ENCODE assay signal across 16 cellular contexts in genomic region chr11:11427185-11427944, GRCh38.
DNase-seq lines count a peak whose midpoint lies in the region; ATAC-seq, FAIRE-seq and TF ChIP-seq lines count a peak whose summit lies in the region.
"Had no signal": no experiment of that assay in that cellular context is flagged by ENCODE, and none has a peak within 500 bp of the region (broad histone marks: within the 10 kb centered on the region; RNA-seq: fewer than 3 reads in every experiment).

No MANE protein-coding gene starts in this region.

- TF ChIP-seq POLR2A in K562 (conservative IDR thresholded peaks at IDR 0.05) (no peak), HepG2 (IDR thresholded peaks at IDR 0.05; ENCODE audit: insufficient read depth in 1 of 2, low read depth in 2 of 2, low read length in 2 of 2) (no peak), transverse colon (IDR thresholded peaks at IDR 0.05) (no peak)

- no peak for FAIRE-seq in K562 (lab: Jason Lieb, UNC)
- FAIRE-seq in HepG2 (lab: Jason Lieb, UNC), result no peak
- FAIRE-seq: A204.1 had no signal

- BruUV-seq in K562 (replicated peaks; lab: Mats Ljungman, UMichigan) (no TSS peak), HepG2 (replicated peaks; lab: Mats Ljungman, UMichigan) (no TSS peak)

- H3K4me1 ChIP-seq in K562 (replicated peaks in 1 of 2; ENCODE audit: control insufficient read depth in 2 of 2, insufficient read depth in 2 of 2, low read length in 2 of 2) (no peaks in the 10 kb centered on the region), HepG2 (ENCODE audit: insufficient read depth, low read length) (no peaks in the 10 kb centered on the region), transverse colon (peaks cover 0 to 19% (median 9%) of the 10 kb centered on the region in 4 donors)

- no peaks in the 10 kb centered on the region; the same call in 2 of the 3 replicates for H3K36me3 ChIP-seq in K562 (ENCODE audit: control insufficient read depth, insufficient read depth, low read length)
- no peaks in the 10 kb centered on the region for H3K36me3 ChIP-seq in HepG2 (replicated peaks in 1 of 2; ENCODE audit: control insufficient read depth in 1 of 2, insufficient read depth in 2 of 2, low read length in 2 of 2)
- no peaks in the 10 kb centered on the region for H3K36me3 ChIP-seq in transverse colon
- H3K36me3 ChIP-seq: neutrophil, Peyer's patch had no signal

- no peak overlapping the region for H3K9ac ChIP-seq in K562 (ENCODE audit: insufficient read depth in 1 of 2, low read depth in 2 of 2, low read length in 2 of 2)
- H3K9ac ChIP-seq in HepG2 (ENCODE audit: insufficient read depth, low read depth, low read length), result no peak overlapping the region

- H3K4me2 ChIP-seq in K562 (ENCODE audit: insufficient read depth, low read length) (no peak overlapping the region), HepG2 (ENCODE audit: low read depth, low read length) (no peak overlapping the region)

- TF ChIP-seq RAD21 in K562 (CRISPR knock-in tag; conservative IDR thresholded peaks at IDR 0.05 in 1 of 2, IDR thresholded peaks at IDR 0.05 in 1 of 2), result no peak
- TF ChIP-seq RAD21 in HepG2 (CRISPR knock-in tag; IDR thresholded peaks at IDR 0.05), result no peak

- H2AFZ ChIP-seq in K562 (ENCODE audit: low read depth, low read length) (no peak overlapping the region), HepG2 (ENCODE audit: low read length) (no peak overlapping the region)

- H4K20me1 ChIP-seq in K562 (replicated peaks; ENCODE audit: control insufficient read depth, insufficient read depth, low read length) (no peaks in the 10 kb centered on the region; the same call in 1 of the 2 replicates), HepG2 (ENCODE audit: insufficient read depth, low read length) (no peaks in the 10 kb centered on the region)

- TF ChIP-seq CTCF in K562 (IDR thresholded peaks at IDR 0.05 in 2 of 3, conservative IDR thresholded peaks at IDR 0.05 in 1 of 3; ENCODE audit: insufficient read depth in 2 of 3, low read depth in 1 of 3, low read length in 3 of 3) (no peak), HepG2 (CRISPR knock-in tag; IDR thresholded peaks at IDR 0.05) (no peak), transverse colon (IDR thresholded peaks at IDR 0.05) (no peak)

- ATAC-seq in K562 (no peak), HepG2 (no peak), GM18519 (IDR thresholded peaks at IDR 0.05; ENCODE audit: low FRiP score, unreplicated experiment) (no peak), HG03196 (IDR thresholded peaks at IDR 0.05; ENCODE audit: unreplicated experiment) (no peak)
- ATAC-seq: activated CD4-positive, alpha-beta T cell treated with anti-CD3 and anti-CD28 coated beads for 36 hours; T-helper 17 cell had no signal

- POLR2A ChIA-PET in K562 (lab: Yijun Ruan, JAX), result interaction anchor here (0.8 kb wide), 1 partner anchor 195 kb away, joined by 3 read pairs; no protein-coding TSS in a partner anchor
- POLR2A ChIA-PET in HepG2 (lab: Yijun Ruan, JAX), result no interaction called here

- in situ Hi-C loops in K562 (cut with MboI) (no loop called here), HepG2 (cut with HindIII; ENCODE audit: extremely low pct_ligation_motif_present, low pct_unique_long_range_greater_than_20kb) (no loop called here), transverse colon (cut with MboI; ENCODE audit: low pct_ligation_motif_present in 1 of 4, low pct_unique_long_range_greater_than_20kb in 1 of 4, low sequenced_read_pairs in 3 of 4) (no loop called here)

- H3K4me3 ChIP-seq in K562 (no peak overlapping the region), HepG2 (replicated peaks in 1 of 3; ENCODE audit: insufficient read depth in 1 of 3, low read depth in 2 of 3, low read length in 3 of 3) (no peak overlapping the region), transverse colon (no peak overlapping the region)
- H3K4me3 ChIP-seq: Peyer's patch, skin epidermis had no signal

- intact Hi-C loops in K562 (cut with micrococcal nuclease) (no loop called here), HepG2 (cut with micrococcal nuclease; ENCODE audit: unreplicated experiment) (no loop called here), transverse colon (cut with DNase I; ENCODE audit: low total_unique reads) (no loop called here)

- no peaks in the 10 kb centered on the region for H3K9me3 ChIP-seq in K562 (replicated peaks; ENCODE audit: control insufficient read depth, insufficient read depth, low read depth, low read length)
- no peaks in the 10 kb centered on the region for H3K9me3 ChIP-seq in HepG2 (ENCODE audit: low read length)
- no peaks in the 10 kb centered on the region for H3K9me3 ChIP-seq in transverse colon
- H3K9me3 ChIP-seq: neutrophil, Peyer's patch had no signal

- no peaks in the 10 kb centered on the region for H3K79me2 ChIP-seq in K562 (ENCODE audit: control insufficient read depth, insufficient read depth, low read length)
- no peaks in the 10 kb centered on the region for H3K79me2 ChIP-seq in HepG2 (ENCODE audit: insufficient read depth, low read length)

- CTCF ChIA-PET in K562 (lab: Yijun Ruan, JAX; ENCODE audit: low intra/inter-chr PET ratio) (no interaction called here), HepG2 (lab: Yijun Ruan, JAX; ENCODE audit: low intra/inter-chr PET ratio, low total read pairs) (no interaction called here)

- H3K27me3 ChIP-seq in K562 (ENCODE audit: control insufficient read depth in 2 of 2, insufficient read depth in 2 of 2, low read length in 2 of 2) (peaks cover 5 to 37% of the 10 kb centered on the region in 2 experiments; a peak in 3 of 5 replicates), HepG2 (ENCODE audit: control insufficient read depth in 1 of 2, insufficient read depth in 2 of 2, low read length in 2 of 2) (peaks cover 4 to 25% of the 10 kb centered on the region in 2 experiments; a peak in 4 of 5 replicates), transverse colon (no peaks in the 10 kb centered on the region)
- H3K27me3 ChIP-seq: Peyer's patch had no signal

- WGBS in K562 (ENCODE audit: insufficient coverage, low coverage, missing lambda C conversion rate), result 0% methylated on average over 13 of the region's 13 CpGs
- 33% methylated on average over 13 of the region's 13 CpGs for WGBS in HepG2 (ENCODE audit: low lambda C conversion rate)
- 43 to 56% methylated on average over 4 to 13 of the region's 13 CpGs for WGBS in transverse colon (ENCODE audit: low coverage in 1 of 2), 2 donors

- H3K27ac ChIP-seq in K562 (ENCODE audit: extremely low read depth, low read depth, low read length) (no peak overlapping the region), HepG2 (ENCODE audit: extremely low read length, insufficient read depth, low read length) (no peak overlapping the region), transverse colon (peak overlapping the region; percentile 18 to 67 (median 44))
- H3K27ac ChIP-seq: neutrophil had no signal

- DNase-seq in NCI-H510A treated with DMSO at 0.1 percent for 48 hours (lab: John Stamatoyannopoulos, UW), result peak; percentile 10
- DNase-seq in NCI-H510A (lab: John Stamatoyannopoulos, UW), result no peak
- peak in 1 of 4 experiments; percentile 15 for DNase-seq in K562 (ENCODE audit: extremely low read depth in 1 of 4, low spot score in 3 of 4)
- DNase-seq in HepG2 (ENCODE audit: low spot score), result no peak
- no peak for DNase-seq in transverse colon
- DNase-seq in stimulated activated CD4-positive, alpha-beta T cell treated with anti-CD3 and anti-CD28 coated beads, Interleukin-12 subunit alpha, Interleukin-12 subunit beta, amount 100 ng/mL, for 4 hours, result no peak
- DNase-seq: activated CD4-positive, alpha-beta T cell treated with anti-CD3 and anti-CD28 coated beads for 36 hours; CD8-positive, alpha-beta memory T cell; left colon; Peyer's patch; T-helper 17 cell had no signal

- H3K9me1 ChIP-seq in K562 (ENCODE audit: control insufficient read depth, insufficient read depth, low read length), result no peaks in the 10 kb centered on the region

- no peak for TF ChIP-seq EP300 in K562 (IDR thresholded peaks at IDR 0.05; ENCODE audit: low read length)
- no peak for TF ChIP-seq EP300 in HepG2 (IDR thresholded peaks at IDR 0.05; ENCODE audit: low read depth in 2 of 2, low read length in 2 of 2)
- no peak for TF ChIP-seq EP300 in HepG2 (CRISPR knock-in tag; IDR thresholded peaks at IDR 0.05; ENCODE audit: borderline replicate concordance)
- TF ChIP-seq EP300 in transverse colon (IDR thresholded peaks at IDR 0.05; ENCODE audit: low read depth), result no peak

TF ChIP-seq in K562, 482 proteins besides CTCF, POLR2A, EP300 and RAD21 (continues in another document):
- no peak for TF ChIP-seq SOX6 (IDR thresholded peaks at IDR 0.05)
- no peak for TF ChIP-seq FOXP4 (CRISPR knock-in tag; IDR thresholded peaks at IDR 0.05; ENCODE audit: borderline replicate concordance)

TF ChIP-seq in HepG2, 621 proteins besides CTCF, POLR2A, EP300 and RAD21:
- TF ChIP-seq DDIT3 (CRISPR knock-in tag; IDR thresholded peaks at IDR 0.05), result no peak
- TF ChIP-seq ZNF841 (CRISPR knock-in tag; IDR thresholded peaks at IDR 0.05; ENCODE audit: borderline replicate concordance), result no peak
- TF ChIP-seq LCORL (IDR thresholded peaks at IDR 0.05), result 0 out of 2 replicates have a peak, but pooled peaks have one; percentile 12
- TF ChIP-seq LCORL (CRISPR knock-in tag; IDR thresholded peaks at IDR 0.05), result no peak
- no peak for TF ChIP-seq MYC (CRISPR knock-in tag; IDR thresholded peaks at IDR 0.05; ENCODE audit: borderline replicate concordance)
TF ChIP-seq in HepG2: peak in this region for 1.

Comparison
In these comparisons a context has a peak if more than half of its experiments do, and no peak if none do; other contexts are left out.
1. H3K27ac ChIP-seq: peak in transverse colon (4 of 4); none in K562 (single experiment) and HepG2 (single experiment).